In genomic region chr6:13624871-13625288, GRCh38 we compare ENCODE assay signal across 8 cellular contexts. TPM values are rescaled to one million over a fixed set of nuclear protein-coding genes. Genes with fewer than 3 reads are reported as not detected.
DNase-seq lines count a peak whose midpoint lies in the region; ATAC-seq, FAIRE-seq and TF ChIP-seq lines count a peak whose summit lies in the region.

No MANE protein-coding gene starts in this region.

- no peaks in the 10 kb centered on the region for H3K27me3 Mint-ChIP-seq in activated naive CD8-positive, alpha-beta T cell treated with anti-CD3 and anti-CD28 coated beads for 36 hours

- H3K27me3 ChIP-seq in MG63: no peaks in the 10 kb centered on the region

- H3K4me1 Mint-ChIP-seq in activated naive CD8-positive, alpha-beta T cell treated with anti-CD3 and anti-CD28 coated beads for 36 hours: peaks cover 18% of the 10 kb centered on the region

- no peak overlapping the region for H3K4me3 ChIP-seq in kidney (ENCODE audit: low read length in 2 of 2)
- no peak overlapping the region for H3K4me3 ChIP-seq in MG63

- in situ Hi-C loops in GM13976 (cut with MboI; ENCODE audit: low sequenced_read_pairs, unreplicated experiment): no loop called here

- H3K27ac Mint-ChIP-seq in activated naive CD8-positive, alpha-beta T cell treated with anti-CD3 and anti-CD28 coated beads for 36 hours: peak overlapping the region; percentile 26

- H3K9me3 ChIP-seq in kidney (ENCODE audit: control insufficient read depth in 1 of 2, low read length in 2 of 2) (no peaks in the 10 kb centered on the region), MG63 (no peaks in the 10 kb centered on the region)

- ATAC-seq in GM18873 (IDR thresholded peaks at IDR 0.05; ENCODE audit: low FRiP score, unreplicated experiment): no peak

- H3K36me3 ChIP-seq in kidney (ENCODE audit: control insufficient read depth in 1 of 2, insufficient read depth in 2 of 2, low read length in 2 of 2) (peaks cover 26 to 48% of the 10 kb centered on the region in 2 donors), MG63 (peaks cover 92% of the 10 kb centered on the region)

- FAIRE-seq in kidney (lab: Jason Lieb, UNC): no peak

- no peak overlapping the region for H3K4me3 Mint-ChIP-seq in activated naive CD8-positive, alpha-beta T cell treated with anti-CD3 and anti-CD28 coated beads for 36 hours

- no peak overlapping the region for H3K9ac ChIP-seq in kidney (ENCODE audit: low read length in 2 of 2)

- H3K27ac ChIP-seq in kidney (ENCODE audit: low read depth in 2 of 2, low read length in 2 of 2): no peak overlapping the region

- H3K9me3 Mint-ChIP-seq in activated naive CD8-positive, alpha-beta T cell treated with anti-CD3 and anti-CD28 coated beads for 36 hours: no peaks in the 10 kb centered on the region

- peak; percentile 28 for TF ChIP-seq CTCF in GM13976 (IDR thresholded peaks at IDR 0.05; ENCODE audit: borderline replicate concordance, control extremely low read depth, extremely low read depth, insufficient read depth, missing control alignments)
- peak; percentile 37 for TF ChIP-seq CTCF in kidney (IDR thresholded peaks at IDR 0.05; ENCODE audit: borderline replicate concordance, extremely low read depth, insufficient read depth)

- H3K4me1 ChIP-seq in kidney (ENCODE audit: control insufficient read depth in 1 of 2, insufficient read depth in 1 of 2, low read depth in 1 of 2, low read length in 2 of 2): no peaks in the 10 kb centered on the region

- intact Hi-C loops in kidney (cut with DNase I): no loop called here

- DNase-seq in CD1c-positive myeloid dendritic cell (ENCODE audit: extremely low spot score) (peak; percentile 21), GM13976 (ENCODE audit: low spot score) (peak; percentile 42), NCI-H460 (ENCODE audit: extremely low read depth, low read depth) (peak; percentile 18), kidney (no peak), NCI-H2107 (lab: John Stamatoyannopoulos, UW) (no peak), MG63 (no peak)
- peak; percentile 11 for DNase-seq in activated naive CD8-positive, alpha-beta T cell treated with anti-CD3 and anti-CD28 coated beads for 36 hours

- H3K36me3 Mint-ChIP-seq in activated naive CD8-positive, alpha-beta T cell treated with anti-CD3 and anti-CD28 coated beads for 36 hours: peaks cover 41% of the 10 kb centered on the region

RNA-seq across cellular contexts. Expression of gene NOL7, which starts 9.7 kb away (rescaled TPM):
- total RNA-seq in NCI-H460 (2014; rRNA removed; shearing (Covaris generic)): 75.0 and 76.3 TPM in 2 replicates
- polyA plus RNA-seq in NCI-H460 (2014; cell fraction: nucleus; rRNA removed): 50.2 and 63.3 TPM in 2 replicates
- 100 to 1,000 TPM; 121 to 123 TPM for total RNA-seq in activated naive CD8-positive, alpha-beta T cell treated with anti-CD3 and anti-CD28 coated beads for 36 hours
- total RNA-seq in kidney: 65.1 TPM
- 71.5 TPM for polyA plus RNA-seq in kidney (ENCODE audit: insufficient read depth, low read depth, low replicate concordance)
- 222 and 307 TPM in 2 replicates for total RNA-seq in MG63 (2014; rRNA removed; shearing (Covaris generic); ENCODE audit: low replicate concordance)

RNA-seq across cellular contexts. Expression of gene SIRT5, which starts 50.5 kb away (rescaled TPM):
- total RNA-seq in NCI-H460 (2014; rRNA removed; shearing (Covaris generic)): 12.7 and 12.9 TPM in 2 replicates
- polyA plus RNA-seq in NCI-H460 (2014; cell fraction: nucleus; rRNA removed): 8.1 and 9.8 TPM in 2 replicates
- total RNA-seq in activated naive CD8-positive, alpha-beta T cell treated with anti-CD3 and anti-CD28 coated beads for 36 hours: 1 to 10 TPM; 8.9 to 9.9 TPM
- 12.0 TPM for total RNA-seq in kidney
- polyA plus RNA-seq in kidney (ENCODE audit: insufficient read depth, low read depth, low replicate concordance): 16.8 TPM
- 18.1 and 34.3 TPM in 2 replicates for total RNA-seq in MG63 (2014; rRNA removed; shearing (Covaris generic); ENCODE audit: low replicate concordance)

Comparison
In these comparisons a context has a peak if more than half of its experiments do, and no peak if none do; other contexts are left out.
1. DNase-seq: peak in CD1c-positive myeloid dendritic cell (single experiment), GM13976 (single experiment), NCI-H460 (single experiment) and activated naive CD8-positive, alpha-beta T cell treated with anti-CD3 and anti-CD28 coated beads for 36 hours (single experiment); none in kidney (single experiment), NCI-H2107 (single experiment) and MG63 (single experiment).